Comparison of ENCODE assay signal across 1 cellular context in genomic region chr7:112205348-112206237, GRCh38.
A peak's percentile ranks its signal among the peaks of the same experiment; 100 is the strongest.
TF ChIP-seq lines count a peak whose summit lies in the region.

No MANE protein-coding gene starts in this region.

TF ChIP-seq in H1, 55 proteins besides CTCF, POLR2A, EP300 and RAD21 (continued from another document):
- TF ChIP-seq CHD1 (IDR thresholded peaks at IDR 0.05; ENCODE audit: low read depth, low read length) = no peak
- TF ChIP-seq SP1 (IDR thresholded peaks at IDR 0.05; ENCODE audit: low read depth, low read length) = no peak
- TF ChIP-seq PHF8 (conservative IDR thresholded peaks at IDR 0.05; ENCODE audit: low read depth, low read length) = peak; percentile 51; the same call in 1 of the 2 replicates
- TF ChIP-seq NANOG (IDR thresholded peaks at IDR 0.05; ENCODE audit: insufficient read depth, low read depth, low read length, poor library complexity, severe bottlenecking) = peak; percentile 1
- TF ChIP-seq, protein P1, sequence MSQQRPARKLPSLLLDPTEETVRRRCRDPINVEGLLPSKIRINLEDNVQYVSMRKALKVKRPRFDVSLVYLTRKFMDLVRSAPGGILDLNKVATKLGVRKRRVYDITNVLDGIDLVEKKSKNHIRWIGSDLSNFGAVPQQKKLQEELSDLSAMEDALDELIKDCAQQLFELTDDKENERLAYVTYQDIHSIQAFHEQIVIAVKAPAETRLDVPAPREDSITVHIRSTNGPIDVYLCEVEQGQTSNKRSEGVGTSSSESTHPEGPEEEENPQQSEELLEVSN (IDR thresholded peaks at IDR 0.05) = no peak
- 0 out of 2 replicates have a peak, but pooled peaks have one; percentile 6 for TF ChIP-seq EGR1 (IDR thresholded peaks at IDR 0.05; ENCODE audit: borderline replicate concordance, low read depth, low read length)
- TF ChIP-seq, protein P2, sequence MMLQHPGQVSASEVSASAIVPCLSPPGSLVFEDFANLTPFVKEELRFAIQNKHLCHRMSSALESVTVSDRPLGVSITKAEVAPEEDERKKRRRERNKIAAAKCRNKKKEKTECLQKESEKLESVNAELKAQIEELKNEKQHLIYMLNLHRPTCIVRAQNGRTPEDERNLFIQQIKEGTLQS (IDR thresholded peaks at IDR 0.05; ENCODE audit: insufficient read depth, low read depth, low read length) = no peak
- TF ChIP-seq CBX5 (IDR thresholded peaks at IDR 0.05; ENCODE audit: low read depth, low read length) = no peak
- peak; percentile 94 for TF ChIP-seq CTBP2 (IDR thresholded peaks at IDR 0.05; ENCODE audit: borderline replicate concordance, insufficient read depth, insufficient read length, low read length)
- TF ChIP-seq CEBPB (IDR thresholded peaks at IDR 0.05; ENCODE audit: low read depth, low read length) = no peak
- TF ChIP-seq POLR2AphosphoS5 (IDR thresholded peaks at IDR 0.05; ENCODE audit: low read depth, low read length) = no peak
- peak; percentile 98; the same call in 1 of the 2 replicates for TF ChIP-seq RBBP5 (IDR thresholded peaks at IDR 0.05; ENCODE audit: borderline replicate concordance, low read depth, low read length)
- peak in 1 of 2 experiments; percentile 82; a peak in 1 of 4 replicates for TF ChIP-seq HDAC2 (IDR thresholded peaks at IDR 0.05; ENCODE audit: borderline replicate concordance in 1 of 2, low read depth in 2 of 2, low read length in 2 of 2)
- no peak for TF ChIP-seq SP2 (IDR thresholded peaks at IDR 0.05; ENCODE audit: low read length)
- TF ChIP-seq SIRT6 (IDR thresholded peaks at IDR 0.05; ENCODE audit: low read length) = no peak
- TF ChIP-seq SAP30 (IDR thresholded peaks at IDR 0.05; ENCODE audit: insufficient read depth, insufficient replicate concordance, low read length) = peak; percentile 90
- TF ChIP-seq EZH2 (IDR thresholded peaks at IDR 0.05; ENCODE audit: low read depth, low read length, severe bottlenecking) = no peak
- TF ChIP-seq GABPA (IDR thresholded peaks at IDR 0.05; ENCODE audit: borderline replicate concordance, insufficient read depth, low read length) = no peak
- TF ChIP-seq POU5F1 (IDR thresholded peaks at IDR 0.05; ENCODE audit: low read depth, low read length) = no peak
TF ChIP-seq in H1: peak in this region for 12.
